3 cellular contexts compared by ENCODE assay signal in genomic region chr14:104777808-104778249, GRCh38.
TF ChIP-seq lines count a peak whose summit lies in the region.

No MANE protein-coding gene starts in this region.

TF ChIP-seq in SK-N-SH, 30 proteins besides CTCF, POLR2A, EP300 and RAD21:
- TF ChIP-seq GABPA (IDR thresholded peaks at IDR 0.05; ENCODE audit: low read depth), result no peak
- no peak for TF ChIP-seq MAX (IDR thresholded peaks at IDR 0.05; ENCODE audit: low read depth)
- no peak for TF ChIP-seq MEF2A (IDR thresholded peaks at IDR 0.05; ENCODE audit: borderline replicate concordance, low read depth)
- TF ChIP-seq RFX5 (IDR thresholded peaks at IDR 0.05; ENCODE audit: low read length), result no peak
- no peak for TF ChIP-seq FOSL2 (IDR thresholded peaks at IDR 0.05; ENCODE audit: borderline replicate concordance, low read depth)
- no peak for TF ChIP-seq CHD2 (IDR thresholded peaks at IDR 0.05; ENCODE audit: low read length, partially characterized antibody)
- TF ChIP-seq FOXJ3 (CRISPR knock-in tag; IDR thresholded peaks at IDR 0.05), result no peak
- TF ChIP-seq PBX3 (IDR thresholded peaks at IDR 0.05), result no peak
- no peak for TF ChIP-seq IRF3 (IDR thresholded peaks at IDR 0.05; ENCODE audit: low read depth, low read length)
- TF ChIP-seq FOXM1 (IDR thresholded peaks at IDR 0.05; ENCODE audit: low read depth), result no peak
- no peak for TF ChIP-seq MXI1 (IDR thresholded peaks at IDR 0.05; ENCODE audit: low read depth, low read length)
- no peak for TF ChIP-seq USF1 (IDR thresholded peaks at IDR 0.05; ENCODE audit: borderline replicate concordance, low read depth)

TF ChIP-seq in SK-N-SH treated with all-trans-retinoic acid at 6 μM for 48 hours, 23 proteins besides CTCF, POLR2A, EP300 and RAD21:
- TF ChIP-seq CSRNP3 (CRISPR knock-in tag; IDR thresholded peaks at IDR 0.05) (no peak), ZNF8 (CRISPR knock-in tag; IDR thresholded peaks at IDR 0.05) (no peak), PPARA (CRISPR knock-in tag; IDR thresholded peaks at IDR 0.05; ENCODE audit: borderline replicate concordance) (no peak), BACH2 (CRISPR knock-in tag; IDR thresholded peaks at IDR 0.05; ENCODE audit: borderline replicate concordance) (no peak), ZFP30 (CRISPR knock-in tag; IDR thresholded peaks at IDR 0.05) (no peak), ZC3H10 (CRISPR knock-in tag; IDR thresholded peaks at IDR 0.05) (no peak)

TF ChIP-seq in HepG2, 621 proteins besides CTCF, POLR2A, EP300 and RAD21:
- TF ChIP-seq ASH2L (IDR thresholded peaks at IDR 0.05; ENCODE audit: insufficient read length, low read depth, low read length) (no peak), ZNF329 (CRISPR knock-in tag; IDR thresholded peaks at IDR 0.05; ENCODE audit: low read depth) (no peak), ZBTB34 (CRISPR knock-in tag; IDR thresholded peaks at IDR 0.05) (no peak), FUBP1 (CRISPR knock-in tag; IDR thresholded peaks at IDR 0.05; ENCODE audit: borderline replicate concordance) (no peak), SNAPC2 (CRISPR knock-in tag; IDR thresholded peaks at IDR 0.05) (no peak), ATAD3A (CRISPR knock-in tag; IDR thresholded peaks at IDR 0.05) (no peak), KLF9 (CRISPR knock-in tag; IDR thresholded peaks at IDR 0.05; ENCODE audit: low read depth) (no peak), AKNA (CRISPR knock-in tag; IDR thresholded peaks at IDR 0.05; ENCODE audit: borderline replicate concordance) (no peak)
